In the genomic region with DNA sequence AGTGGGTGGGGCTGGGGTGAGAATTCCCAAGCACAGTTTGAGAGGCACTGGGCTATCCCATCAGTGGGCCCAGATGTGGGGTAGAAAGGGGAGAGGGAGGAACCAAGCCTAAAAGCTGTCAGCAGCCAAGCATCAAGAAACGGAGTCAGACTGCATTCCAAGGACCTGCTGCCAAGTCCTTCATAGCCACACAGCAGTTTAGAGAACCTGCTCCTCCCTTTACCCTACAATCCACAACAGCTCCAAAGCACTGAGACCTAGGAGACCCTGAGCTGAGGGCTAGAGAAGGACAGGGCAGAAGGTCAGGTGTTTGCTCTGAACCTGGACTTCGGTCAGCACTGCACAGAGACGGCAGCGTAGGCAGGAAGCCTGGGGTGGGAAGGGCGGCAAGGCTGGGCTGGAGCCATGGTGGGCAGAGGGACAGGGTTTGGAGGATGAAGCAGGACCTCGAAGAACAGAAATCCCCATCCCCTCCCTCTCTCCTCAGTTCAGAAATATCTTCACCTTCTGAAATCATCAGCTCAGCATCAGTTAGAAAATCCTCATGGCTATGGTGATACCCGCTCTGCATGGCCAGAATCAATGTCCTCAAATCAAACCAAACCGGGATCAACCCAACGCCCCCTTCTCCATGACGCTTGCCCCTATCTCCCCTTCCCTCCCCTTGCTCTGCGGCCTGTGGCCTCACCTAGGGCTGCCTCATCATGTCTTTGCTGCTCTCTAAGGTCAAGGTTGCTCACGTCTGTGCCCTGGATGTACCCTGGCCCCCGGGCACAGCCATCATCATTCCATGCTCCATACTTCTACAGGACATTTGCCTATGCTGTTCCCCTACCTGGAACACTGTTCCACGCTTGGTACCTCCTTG, we compare ENCODE assay signal across 23 cellular contexts. TPM values are rescaled to one million over a fixed set of nuclear protein-coding genes. Genes with fewer than 3 reads are reported as not detected.
"Had no signal": no experiment of that assay in that cellular context is flagged by ENCODE, and none has a peak within 500 bp of the region (broad histone marks: within the 10 kb centered on the region; RNA-seq: fewer than 3 reads in every experiment).

No MANE protein-coding gene starts in this region.

- H3K27ac Mint-ChIP-seq: activated CD4-positive, alpha-beta memory T cell treated with anti-CD3 and anti-CD28 coated beads, Interleukin-2, amount 10 ng/mL, durations not matched to agents 7 days and 5 days; activated CD4-positive, alpha-beta T cell treated with anti-CD3 and anti-CD28 coated beads, Interleukin-2, amount 10 ng/mL, durations not matched to agents 24 days and 14 days; activated naive CD4-positive, alpha-beta T cell treated with anti-CD3 and anti-CD28 coated beads for 36 hours; activated naive CD8-positive, alpha-beta T cell treated with anti-CD3 and anti-CD28 coated beads, Interleukin-2, amount 10 ng/mL, durations not matched to agents 7 days and 5 days; naive B cell; stimulated activated naive CD8-positive, alpha-beta T cell treated with anti-CD3 and anti-CD28 coated beads, Interleukin-15, amount 100 ng/mL, for 72 hours had no signal

- H3K36me3 ChIP-seq: esophagus squamous epithelium, gastroesophageal sphincter, lower lobe of right lung, tibial artery had no signal

- DNase-seq: activated CD4-positive, alpha-beta memory T cell treated with anti-CD3 and anti-CD28 coated beads, Interleukin-2, amount 10 ng/mL, durations not matched to agents 7 days and 5 days; activated CD4-positive, alpha-beta T cell treated with anti-CD3 and anti-CD28 coated beads, Interleukin-2, amount 10 ng/mL, durations not matched to agents 24 days and 14 days; activated naive CD4-positive, alpha-beta T cell treated with anti-CD3 and anti-CD28 coated beads for 36 hours; activated naive CD8-positive, alpha-beta T cell treated with anti-CD3 and anti-CD28 coated beads, Interleukin-2, amount 10 ng/mL, durations not matched to agents 7 days and 5 days; activated T-cell treated with anti-CD3 and anti-CD28 coated beads, Interleukin-2, amount 50 U/mL, for 4 hours; amniotic stem cell; esophagus squamous epithelium; lower lobe of right lung; mesendoderm; naive B cell; retina; stimulated activated CD4-positive, alpha-beta T cell treated with anti-CD3 and anti-CD28 coated beads, Interleukin-4, amount 100 ng/mL, for 24 hours had no signal

- H3K4me3 Mint-ChIP-seq: activated CD4-positive, alpha-beta memory T cell treated with anti-CD3 and anti-CD28 coated beads, Interleukin-2, amount 10 ng/mL, durations not matched to agents 7 days and 5 days; activated CD4-positive, alpha-beta T cell treated with anti-CD3 and anti-CD28 coated beads, Interleukin-2, amount 10 ng/mL, durations not matched to agents 24 days and 14 days; activated naive CD4-positive, alpha-beta T cell treated with anti-CD3 and anti-CD28 coated beads for 36 hours; activated naive CD8-positive, alpha-beta T cell treated with anti-CD3 and anti-CD28 coated beads, Interleukin-2, amount 10 ng/mL, durations not matched to agents 7 days and 5 days; activated T-cell treated with anti-CD3 and anti-CD28 coated beads, Interleukin-2, amount 50 U/mL, for 4 hours; naive B cell; stimulated activated naive CD8-positive, alpha-beta T cell treated with anti-CD3 and anti-CD28 coated beads, Interleukin-15, amount 100 ng/mL, for 72 hours had no signal

- H3K36me3 Mint-ChIP-seq: activated naive CD8-positive, alpha-beta T cell treated with anti-CD3 and anti-CD28 coated beads, Interleukin-2, amount 10 ng/mL, durations not matched to agents 7 days and 5 days had no signal

- H3K4me3 ChIP-seq: coronary artery, esophagus squamous epithelium, gastroesophageal sphincter, lower lobe of right lung, tibial artery had no signal

- H3K4me1 ChIP-seq: gastroesophageal sphincter, lower lobe of right lung, tibial artery had no signal

- H3K27ac ChIP-seq: coronary artery, esophagus squamous epithelium, gastroesophageal sphincter, lower lobe of right lung, tibial artery had no signal

- H3K9me3 Mint-ChIP-seq: activated CD4-positive, alpha-beta memory T cell treated with anti-CD3 and anti-CD28 coated beads, Interleukin-2, amount 10 ng/mL, durations not matched to agents 7 days and 5 days; activated CD4-positive, alpha-beta T cell treated with anti-CD3 and anti-CD28 coated beads, Interleukin-2, amount 10 ng/mL, durations not matched to agents 24 days and 14 days; activated naive CD8-positive, alpha-beta T cell treated with anti-CD3 and anti-CD28 coated beads, Interleukin-2, amount 10 ng/mL, durations not matched to agents 7 days and 5 days; activated T-cell treated with anti-CD3 and anti-CD28 coated beads, Interleukin-2, amount 50 U/mL, for 4 hours; stimulated activated naive CD8-positive, alpha-beta T cell treated with anti-CD3 and anti-CD28 coated beads, Interleukin-15, amount 100 ng/mL, for 72 hours had no signal

- ATAC-seq: activated CD4-positive, CD25-positive, alpha-beta regulatory T cell treated with anti-CD3 and anti-CD28 coated beads, Interleukin-2, amount 50 U/mL, for 24 hours had no signal

- H3K9me3 ChIP-seq: lower lobe of right lung had no signal

- H3K4me1 Mint-ChIP-seq: activated CD4-positive, alpha-beta memory T cell treated with anti-CD3 and anti-CD28 coated beads, Interleukin-2, amount 10 ng/mL, durations not matched to agents 7 days and 5 days; activated CD4-positive, alpha-beta T cell treated with anti-CD3 and anti-CD28 coated beads, Interleukin-2, amount 10 ng/mL, durations not matched to agents 24 days and 14 days; activated naive CD8-positive, alpha-beta T cell treated with anti-CD3 and anti-CD28 coated beads, Interleukin-2, amount 10 ng/mL, durations not matched to agents 7 days and 5 days; naive B cell; stimulated activated naive CD8-positive, alpha-beta T cell treated with anti-CD3 and anti-CD28 coated beads, Interleukin-15, amount 100 ng/mL, for 72 hours had no signal

RNA-seq across cellular contexts. Expression of a gene that starts 12.9 kb away (rescaled TPM):
- total RNA-seq: activated CD4-positive, alpha-beta memory T cell treated with anti-CD3 and anti-CD28 coated beads, Interleukin-2, amount 10 ng/mL, durations not matched to agents 7 days and 5 days; activated CD4-positive, alpha-beta T cell treated with anti-CD3 and anti-CD28 coated beads, Interleukin-2, amount 10 ng/mL, durations not matched to agents 24 days and 14 days; activated naive CD4-positive, alpha-beta T cell treated with anti-CD3 and anti-CD28 coated beads for 36 hours; activated naive CD8-positive, alpha-beta T cell treated with anti-CD3 and anti-CD28 coated beads, Interleukin-2, amount 10 ng/mL, durations not matched to agents 7 days and 5 days; activated T-cell treated with anti-CD3 and anti-CD28 coated beads, Interleukin-2, amount 50 U/mL, for 4 hours; bronchial epithelial cell; esophagus squamous epithelium; gastroesophageal sphincter; lower lobe of right lung; omental fat pad; posterior vena cava; T-helper 2 cell treated with Interferon-gamma antibody and Interleukin-4, amounts not matched to agents 100 ng/mL and 5 ng/mL, for 36 hours; urinary bladder had no signal

RNA-seq across cellular contexts. Expression of a gene that starts 32.9 kb away (rescaled TPM):
- total RNA-seq: activated CD4-positive, alpha-beta memory T cell treated with anti-CD3 and anti-CD28 coated beads, Interleukin-2, amount 10 ng/mL, durations not matched to agents 7 days and 5 days; activated CD4-positive, alpha-beta T cell treated with anti-CD3 and anti-CD28 coated beads, Interleukin-2, amount 10 ng/mL, durations not matched to agents 24 days and 14 days; activated naive CD4-positive, alpha-beta T cell treated with anti-CD3 and anti-CD28 coated beads for 36 hours; activated naive CD8-positive, alpha-beta T cell treated with anti-CD3 and anti-CD28 coated beads, Interleukin-2, amount 10 ng/mL, durations not matched to agents 7 days and 5 days; bronchial epithelial cell; T-helper 2 cell treated with Interferon-gamma antibody and Interleukin-4, amounts not matched to agents 100 ng/mL and 5 ng/mL, for 36 hours had no signal

RNA-seq across cellular contexts. Expression of a gene that starts 39.1 kb away (rescaled TPM):
- total RNA-seq: activated CD4-positive, alpha-beta memory T cell treated with anti-CD3 and anti-CD28 coated beads, Interleukin-2, amount 10 ng/mL, durations not matched to agents 7 days and 5 days; activated CD4-positive, alpha-beta T cell treated with anti-CD3 and anti-CD28 coated beads, Interleukin-2, amount 10 ng/mL, durations not matched to agents 24 days and 14 days; activated naive CD4-positive, alpha-beta T cell treated with anti-CD3 and anti-CD28 coated beads for 36 hours; activated naive CD8-positive, alpha-beta T cell treated with anti-CD3 and anti-CD28 coated beads, Interleukin-2, amount 10 ng/mL, durations not matched to agents 7 days and 5 days; activated T-cell treated with anti-CD3 and anti-CD28 coated beads, Interleukin-2, amount 50 U/mL, for 4 hours; bronchial epithelial cell; esophagus squamous epithelium; gastroesophageal sphincter; lower lobe of right lung; mucosa of gallbladder; omental fat pad; posterior vena cava; T-helper 2 cell treated with Interferon-gamma antibody and Interleukin-4, amounts not matched to agents 100 ng/mL and 5 ng/mL, for 36 hours; urinary bladder had no signal
